Comparison of ENCODE assay signal across 16 cellular contexts in the genomic region with DNA sequence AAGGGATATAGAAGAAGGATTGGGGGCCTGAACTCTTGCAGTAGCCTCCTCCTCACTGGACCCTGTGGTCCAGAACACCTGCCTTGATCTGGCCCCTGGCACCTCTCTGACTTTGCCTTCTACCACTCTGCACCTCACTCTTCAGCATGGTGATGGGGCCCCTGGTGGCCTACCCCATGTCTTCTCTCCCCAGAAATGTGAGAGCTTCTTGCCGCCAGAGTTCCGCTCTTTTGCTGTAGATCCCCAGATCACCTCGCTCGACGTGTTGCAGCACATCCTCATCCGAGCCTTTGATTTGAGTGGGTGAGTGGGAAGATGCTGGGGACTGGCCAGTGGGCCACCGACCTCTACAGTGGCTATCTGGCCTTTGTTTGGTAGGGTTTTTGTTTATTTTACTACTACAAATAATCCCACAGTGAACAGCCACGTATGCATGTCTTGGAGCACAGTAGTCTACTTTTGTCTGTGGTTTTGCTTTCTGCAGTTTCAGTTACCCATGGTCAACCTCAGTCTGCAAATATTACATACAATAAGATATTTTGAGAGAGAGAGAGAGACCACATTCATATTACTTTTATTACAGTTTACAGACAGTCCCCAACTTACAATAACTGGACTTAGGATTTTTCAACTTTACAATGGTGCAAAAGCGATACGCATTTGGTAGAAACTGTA. TPM values are rescaled to one million over a fixed set of nuclear protein-coding genes. Genes with fewer than 3 reads are reported as not detected.
DNase-seq lines count a peak whose midpoint lies in the region; ATAC-seq and TF ChIP-seq lines count a peak whose summit lies in the region.
"Had no signal": no experiment of that assay in that cellular context is flagged by ENCODE, and none has a peak within 500 bp of the region (broad histone marks: within the 10 kb centered on the region; RNA-seq: fewer than 3 reads in every experiment).

No MANE protein-coding gene starts in this region.

- no peaks in the 10 kb centered on the region for H3K36me3 ChIP-seq in PC-9 (ENCODE audit: low read depth)
- H3K36me3 ChIP-seq: BE2C had no signal

- H3K27me3 Mint-ChIP-seq in stimulated activated naive CD8-positive, alpha-beta T cell treated with anti-CD3 and anti-CD28 coated beads, Interleukin-15, Interleukin-2, amounts not matched to agents 100 ng/mL and 50 ng/mL, for 24 hours, result no peaks in the 10 kb centered on the region
- no peaks in the 10 kb centered on the region for H3K27me3 Mint-ChIP-seq in effector memory CD8-positive, alpha-beta T cell

- H3K9me3 ChIP-seq in PC-9 (ENCODE audit: insufficient read depth, low read depth), result no peaks in the 10 kb centered on the region
- H3K9me3 ChIP-seq: BE2C, gastrocnemius medialis had no signal

- H3K4me2 ChIP-seq in PC-9, result no peak overlapping the region

- CTCF ChIA-PET in PC-9 (lab: Charles Lee), result no interaction called here

- BruUV-seq in PC-9 (replicated peaks; lab: Mats Ljungman, UMichigan), result TSS peak; percentile 27

- DNase-seq in stimulated activated naive CD8-positive, alpha-beta T cell treated with anti-CD3 and anti-CD28 coated beads, Interleukin-15, Interleukin-2, amounts not matched to agents 100 U/mL and 50 U/mL, for 24 hours, result no peak
- no peak for DNase-seq in PC-9
- DNase-seq in effector memory CD8-positive, alpha-beta T cell, result no peak
- no peak for DNase-seq in foreskin fibroblast
- no peak for DNase-seq in HCEC 1CT
- DNase-seq: amygdala; BE2C; effector CD4-positive, alpha-beta T cell; gastrocnemius medialis; GDM1; NCI-H526; nucleus accumbens had no signal

- POLR2A ChIA-PET in PC-9 (lab: Charles Lee; ENCODE audit: unreplicated experiment), result no interaction called here

- peaks cover 21% of the 10 kb centered on the region for H3K4me1 Mint-ChIP-seq in stimulated activated naive CD8-positive, alpha-beta T cell treated with anti-CD3 and anti-CD28 coated beads, Interleukin-15, Interleukin-2, amounts not matched to agents 100 ng/mL and 50 ng/mL, for 24 hours (ENCODE audit: low read depth)
- peaks cover 14 to 19% of the 10 kb centered on the region in 2 donors for H3K4me1 Mint-ChIP-seq in effector memory CD8-positive, alpha-beta T cell (ENCODE audit: low read depth in 2 of 2)

- H2AFZ ChIP-seq in PC-9, result no peak overlapping the region

- no peaks in the 10 kb centered on the region for H3K27me3 ChIP-seq in PC-9 (ENCODE audit: insufficient read depth, low read depth)
- H3K27me3 ChIP-seq: BE2C, gastrocnemius medialis had no signal

- no peaks in the 10 kb centered on the region for H3F3A ChIP-seq in PC-9 (ENCODE audit: insufficient read depth, low read depth)

- peaks cover 13% of the 10 kb centered on the region for H3K36me3 Mint-ChIP-seq in stimulated activated naive CD8-positive, alpha-beta T cell treated with anti-CD3 and anti-CD28 coated beads, Interleukin-15, Interleukin-2, amounts not matched to agents 100 ng/mL and 50 ng/mL, for 24 hours (ENCODE audit: low read depth)
- peaks cover 49% of the 10 kb centered on the region for H3K36me3 Mint-ChIP-seq in effector memory CD8-positive, alpha-beta T cell (ENCODE audit: insufficient read depth)

- no peaks in the 10 kb centered on the region for H3K9me2 ChIP-seq in PC-9 (ENCODE audit: insufficient read depth)

- no peaks in the 10 kb centered on the region for H4K20me1 ChIP-seq in PC-9 (ENCODE audit: insufficient read depth)

- no peaks in the 10 kb centered on the region for H3K9me3 Mint-ChIP-seq in stimulated activated naive CD8-positive, alpha-beta T cell treated with anti-CD3 and anti-CD28 coated beads, Interleukin-15, Interleukin-2, amounts not matched to agents 100 ng/mL and 50 ng/mL, for 24 hours
- no peaks in the 10 kb centered on the region for H3K9me3 Mint-ChIP-seq in effector memory CD8-positive, alpha-beta T cell

- peak overlapping the region; percentile 55 for H3K4me3 Mint-ChIP-seq in stimulated activated naive CD8-positive, alpha-beta T cell treated with anti-CD3 and anti-CD28 coated beads, Interleukin-15, Interleukin-2, amounts not matched to agents 100 ng/mL and 50 ng/mL, for 24 hours
- H3K4me3 Mint-ChIP-seq in effector memory CD8-positive, alpha-beta T cell, result peak overlapping the region; percentile 82 to 92

- intact Hi-C loops in PC-9 (cut with micrococcal nuclease; ENCODE audit: unreplicated experiment), result no loop called here

- H3K4me1 ChIP-seq in PC-9 (replicated peaks; ENCODE audit: insufficient read depth), result no peaks in the 10 kb centered on the region
- H3K4me1 ChIP-seq: BE2C had no signal

- H3K4me3 ChIP-seq in PC-9, result no peak overlapping the region
- no peak overlapping the region for H3K4me3 ChIP-seq in foreskin fibroblast (ENCODE audit: low read depth in 1 of 2, low read length in 2 of 2)

- H3K27ac Mint-ChIP-seq in stimulated activated naive CD8-positive, alpha-beta T cell treated with anti-CD3 and anti-CD28 coated beads, Interleukin-15, Interleukin-2, amounts not matched to agents 100 ng/mL and 50 ng/mL, for 24 hours, result no peak overlapping the region
- peak overlapping the region; percentile 91 to 92 for H3K27ac Mint-ChIP-seq in effector memory CD8-positive, alpha-beta T cell

- TF ChIP-seq CTCF in PC-9 (conservative IDR thresholded peaks at IDR 0.05), result no peak
- no peak for TF ChIP-seq CTCF in foreskin fibroblast (IDR thresholded peaks at IDR 0.05; ENCODE audit: low read depth, low read length)

- 0 out of 2 replicates have a peak, but pooled peaks cover 7% of the 10 kb centered on the region for H3K79me2 ChIP-seq in PC-9 (ENCODE audit: low read depth)

- ATAC-seq in stimulated activated naive CD8-positive, alpha-beta T cell treated with anti-CD3 and anti-CD28 coated beads, Interleukin-15, Interleukin-2, amounts not matched to agents 100 U/mL and 50 U/mL, for 24 hours, result no peak
- ATAC-seq in effector memory CD8-positive, alpha-beta T cell (replicated peaks), result no peak
- ATAC-seq in HG03045 (IDR thresholded peaks at IDR 0.05; ENCODE audit: unreplicated experiment) (no peak), GM18858 (IDR thresholded peaks at IDR 0.05; ENCODE audit: unreplicated experiment) (no peak)
- ATAC-seq: activated CD4-positive, CD25-positive, alpha-beta regulatory T cell treated with anti-CD3 and anti-CD28 coated beads, Interleukin-2, amount 50 U/mL, for 24 hours; gastrocnemius medialis had no signal

- H3K27ac ChIP-seq in PC-9, result no peak overlapping the region

RNA-seq across cellular contexts. Expression of a gene that starts 1.8 kb away (rescaled TPM):
- 7.4 and 9.0 TPM in 2 replicates for total RNA-seq in PC-9 (2021)

RNA-seq across cellular contexts. Expression of a gene that starts 19.7 kb away (rescaled TPM):
- total RNA-seq in PC-9 (2021), result 88.1 and 113 TPM in 2 replicates

RNA-seq across cellular contexts. Expression of a gene that starts 32.5 kb away (rescaled TPM):
- 11.9 and 14.1 TPM in 2 replicates for total RNA-seq in PC-9 (2021)

RNA-seq across cellular contexts. Expression of a gene that starts 33.0 kb away (rescaled TPM):
- total RNA-seq in PC-9 (2021), result 120 and 134 TPM in 2 replicates

RNA-seq across cellular contexts. Expression of a gene that starts 56.0 kb away (rescaled TPM):
- 28.6 and 43.9 TPM in 2 replicates for total RNA-seq in PC-9 (2021)
